Comparison of ENCODE assay signal across 8 cellular contexts in the genomic region with DNA sequence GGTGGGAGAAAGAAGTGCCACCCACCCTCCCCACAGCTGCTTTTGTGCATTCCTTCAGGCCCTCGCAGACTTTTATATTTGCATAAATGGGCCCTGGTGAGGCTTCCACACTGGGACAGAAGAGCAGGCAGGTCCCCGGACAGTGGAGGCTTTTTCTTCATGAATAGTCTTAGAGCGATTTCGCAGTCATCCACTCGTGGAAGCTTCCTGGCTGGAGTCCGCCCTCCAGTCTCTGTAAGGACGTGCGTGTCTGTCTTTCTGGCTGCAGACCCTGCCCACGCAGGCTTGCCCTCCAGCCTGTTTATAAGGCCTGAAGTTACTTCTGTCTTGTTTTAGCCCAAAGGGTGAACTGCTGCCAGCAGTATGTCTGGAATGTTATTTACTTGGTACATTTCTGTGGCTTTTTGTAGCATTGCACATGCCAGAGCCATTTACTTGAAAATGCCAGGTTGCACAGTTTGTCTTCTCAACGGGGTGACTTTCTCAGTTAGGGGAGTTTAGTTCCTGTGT.
DNase-seq lines count a peak whose midpoint lies in the region; TF ChIP-seq lines count a peak whose summit lies in the region.

No MANE protein-coding gene starts in this region.

- H3K4me1 Mint-ChIP-seq in activated CD4-positive, alpha-beta T cell treated with anti-CD3 and anti-CD28 coated beads, Interleukin-2, amount 10 ng/mL, durations not matched to agents 24 days and 14 days: no peaks in the 10 kb centered on the region

- H3K27ac Mint-ChIP-seq in activated CD4-positive, alpha-beta T cell treated with anti-CD3 and anti-CD28 coated beads, Interleukin-2, amount 10 ng/mL, durations not matched to agents 24 days and 14 days: no peak overlapping the region

- H3K9me3 ChIP-seq in AG04450 (ENCODE audit: control insufficient read depth, insufficient read depth, low read length) (no peaks in the 10 kb centered on the region; the same call in 1 of the 2 replicates), ectodermal cell (ENCODE audit: control insufficient read depth, low read length) (no peaks in the 10 kb centered on the region), muscle layer of colon (ENCODE audit: low read length) (no peaks in the 10 kb centered on the region)

- WGBS in ectodermal cell, 2 experiments: 65 to 73% methylated on average over 10 of the region's 10 CpGs

- no peak overlapping the region for H3K4me3 Mint-ChIP-seq in activated CD4-positive, alpha-beta T cell treated with anti-CD3 and anti-CD28 coated beads, Interleukin-2, amount 10 ng/mL, durations not matched to agents 24 days and 14 days

- no peaks in the 10 kb centered on the region for H3K36me3 Mint-ChIP-seq in activated CD4-positive, alpha-beta T cell treated with anti-CD3 and anti-CD28 coated beads, Interleukin-2, amount 10 ng/mL, durations not matched to agents 24 days and 14 days (ENCODE audit: low read depth)

- intact Hi-C loops in activated CD4-positive, alpha-beta T cell treated with anti-CD3 and anti-CD28 coated beads, Interleukin-2, amount 10 ng/mL, durations not matched to agents 24 days and 14 days (cut with micrococcal nuclease): no loop called here

- CTCF ChIA-PET in AG04450 (lab: Charles Lee): no interaction called here

- peaks cover 37% of the 10 kb centered on the region for H3K4me1 ChIP-seq in ectodermal cell (ENCODE audit: control insufficient read depth, insufficient read depth, low read length)
- H3K4me1 ChIP-seq in muscle layer of colon (ENCODE audit: insufficient read depth, low read length): peaks cover 40% of the 10 kb centered on the region

- H3K36me3 ChIP-seq in ectodermal cell (ENCODE audit: control insufficient read depth, insufficient read depth, low read length) (no peaks in the 10 kb centered on the region), muscle layer of colon (ENCODE audit: insufficient read depth, low read length) (no peaks in the 10 kb centered on the region)

- H3K27me3 ChIP-seq in AG04450 (ENCODE audit: control insufficient read depth, insufficient read depth, low read length) (no peaks in the 10 kb centered on the region), ectodermal cell (ENCODE audit: control insufficient read depth, insufficient read depth, low read length, poor library complexity, severe bottlenecking) (no peaks in the 10 kb centered on the region), muscle layer of colon (ENCODE audit: control insufficient read depth in 1 of 2, insufficient read depth in 2 of 2, low read length in 2 of 2) (no peaks in the 10 kb centered on the region)

- POLR2A ChIA-PET in AG04450 (lab: Yijun Ruan, JAX): interaction anchor here (0.7 to 1.9 kb wide), 12 partner anchors 9 to 110 kb away, joined by 3 to 14 read pairs (median 4); no protein-coding TSS in a partner anchor

- H3K9ac ChIP-seq in muscle layer of colon (ENCODE audit: low read length): no peak overlapping the region

- H3K4me3 ChIP-seq in AG04450 (ENCODE audit: low read depth, low read length) (no peak overlapping the region), ectodermal cell (ENCODE audit: insufficient read depth, low read depth, low read length) (no peak overlapping the region), muscle layer of colon (ENCODE audit: low read depth in 1 of 2, low read length in 2 of 2) (peak overlapping the region in 1 of 2 donors; percentile 47)

- peak overlapping the region; percentile 96 for H3K27ac ChIP-seq in AG04450 (ENCODE audit: low read depth, low read length)
- peak overlapping the region; percentile 39 for H3K27ac ChIP-seq in ectodermal cell (ENCODE audit: insufficient read depth, low read depth, low read length, poor library complexity, severe bottlenecking)
- H3K27ac ChIP-seq in muscle layer of colon (ENCODE audit: low read depth, low read length): peak overlapping the region; percentile 57

- H3K9me3 Mint-ChIP-seq in activated CD4-positive, alpha-beta T cell treated with anti-CD3 and anti-CD28 coated beads, Interleukin-2, amount 10 ng/mL, durations not matched to agents 24 days and 14 days: no peaks in the 10 kb centered on the region

- no peaks in the 10 kb centered on the region for H3K27me3 Mint-ChIP-seq in activated CD4-positive, alpha-beta T cell treated with anti-CD3 and anti-CD28 coated beads, Interleukin-2, amount 10 ng/mL, durations not matched to agents 24 days and 14 days

- no peak for TF ChIP-seq CTCF in AG04450 (IDR thresholded peaks at IDR 0.05; ENCODE audit: low read depth, low read length)

- DNase-seq in AG04450 (ENCODE audit: low read depth, low spot score): peak; percentile 95
- DNase-seq in NCI-H446 treated with DMSO at 0.1 percent for 48 hours (lab: John Stamatoyannopoulos, UW): peak; percentile 14
- no peak for DNase-seq in stimulated activated CD4-positive, alpha-beta T cell treated with anti-CD3 and anti-CD28 coated beads, Interleukin-12 subunit alpha, Interleukin-12 subunit beta, amount 100 ng/mL, for 4 hours
- DNase-seq in ecto neural progenitor cell (ENCODE audit: low spot score): no peak
- DNase-seq in activated CD4-positive, alpha-beta T cell treated with anti-CD3 and anti-CD28 coated beads, Interleukin-2, amount 10 ng/mL, durations not matched to agents 24 days and 14 days: no peak
- no peak for DNase-seq in NCI-H2171 treated with DMSO at 0.1 percent for 48 hours (lab: John Stamatoyannopoulos, UW)

Comparison
In these comparisons a context has a peak if more than half of its experiments do, and no peak if none do; other contexts are left out.
1. DNase-seq: peak in AG04450 (single experiment) and NCI-H446 treated with DMSO at 0.1 percent for 48 hours (single experiment); none in stimulated activated CD4-positive, alpha-beta T cell treated with anti-CD3 and anti-CD28 coated beads, Interleukin-12 subunit alpha, Interleukin-12 subunit beta, amount 100 ng/mL, for 4 hours (single experiment), ecto neural progenitor cell (single experiment), activated CD4-positive, alpha-beta T cell treated with anti-CD3 and anti-CD28 coated beads, Interleukin-2, amount 10 ng/mL, durations not matched to agents 24 days and 14 days (single experiment) and NCI-H2171 treated with DMSO at 0.1 percent for 48 hours (single experiment).
2. H3K27ac ChIP-seq: peak in every context shown above with its lines; median percentile 96 in AG04450; 57 in muscle layer of colon; 39 in ectodermal cell.